24 cellular contexts compared by ENCODE assay signal in genomic region chr22:21606775-21607174, GRCh38. TPM values are rescaled to one million over a fixed set of nuclear protein-coding genes. Genes with fewer than 3 reads are reported as not detected.
DNase-seq lines count a peak whose midpoint lies in the region; ATAC-seq and TF ChIP-seq lines count a peak whose summit lies in the region.
"Had no signal": no experiment of that assay in that cellular context is flagged by ENCODE, and none has a peak within 500 bp of the region (broad histone marks: within the 10 kb centered on the region; RNA-seq: fewer than 3 reads in every experiment).

No MANE protein-coding gene starts in this region.

- H3K9me3 ChIP-seq in OCI-LY3 (ENCODE audit: insufficient read depth, low read length), result no peaks in the 10 kb centered on the region
- no peaks in the 10 kb centered on the region for H3K9me3 ChIP-seq in esophagus squamous epithelium
- H3K9me3 ChIP-seq: gastroesophageal sphincter, tibial nerve had no signal

- H3K4me1 Mint-ChIP-seq in activated naive CD4-positive, alpha-beta T cell treated with anti-CD3 and anti-CD28 coated beads for 36 hours (ENCODE audit: low read depth), result peaks cover 33% of the 10 kb centered on the region
- H3K4me1 Mint-ChIP-seq in activated naive CD4-positive, alpha-beta T cell treated with anti-CD3 and anti-CD28 coated beads, Interleukin-2, amount 10 ng/mL, durations not matched to agents 7 days and 5 days, result peaks cover 9% of the 10 kb centered on the region
- peaks cover 27 to 38% of the 10 kb centered on the region in 2 donors for H3K4me1 Mint-ChIP-seq in effector memory CD8-positive, alpha-beta T cell (ENCODE audit: low read depth in 2 of 2)
- H3K4me1 Mint-ChIP-seq in stimulated activated memory B cell treated with anti-CD40 and anti-IgM and Interleukin-4, amounts not matched to agents 10 μg/mL and 1 μg/mL and 100 μg/mL, for 72 hours, result peaks cover 39% of the 10 kb centered on the region

- CTCF ChIA-PET in activated naive CD4-positive, alpha-beta T cell treated with anti-CD3 and anti-CD28 coated beads for 36 hours (lab: Charles Lee), result no interaction called here
- CTCF ChIA-PET in activated naive CD4-positive, alpha-beta T cell treated with anti-CD3 and anti-CD28 coated beads, Interleukin-2, amount 10 ng/mL, durations not matched to agents 7 days and 5 days (lab: Charles Lee), result interaction anchor here (0.9 to 1.0 kb wide), 2 partner anchors 12 to 36 kb away, joined by 3 read pairs; no protein-coding TSS in a partner anchor

- H3K4me2 ChIP-seq in OCI-LY3 (ENCODE audit: low read length), result peak overlapping the region; percentile 31; the same call in 1 of the 2 replicates
- H3K4me2 ChIP-seq: GM23338, KMS-11 had no signal

- peak overlapping the region; percentile 36 for H3K27ac Mint-ChIP-seq in activated naive CD4-positive, alpha-beta T cell treated with anti-CD3 and anti-CD28 coated beads for 36 hours
- no peak overlapping the region for H3K27ac Mint-ChIP-seq in activated naive CD4-positive, alpha-beta T cell treated with anti-CD3 and anti-CD28 coated beads, Interleukin-2, amount 10 ng/mL, durations not matched to agents 7 days and 5 days
- peak overlapping the region; percentile 63 to 75 for H3K27ac Mint-ChIP-seq in effector memory CD8-positive, alpha-beta T cell
- peak overlapping the region; percentile 40 for H3K27ac Mint-ChIP-seq in stimulated activated memory B cell treated with anti-CD40 and anti-IgM and Interleukin-4, amounts not matched to agents 10 μg/mL and 1 μg/mL and 100 μg/mL, for 72 hours
- H3K27ac Mint-ChIP-seq: activated naive CD8-positive, alpha-beta T cell treated with anti-CD3 and anti-CD28 coated beads, Interleukin-2, amount 10 ng/mL, durations not matched to agents 7 days and 5 days had no signal

- no peak overlapping the region for H3K4me3 Mint-ChIP-seq in activated naive CD4-positive, alpha-beta T cell treated with anti-CD3 and anti-CD28 coated beads for 36 hours
- no peak overlapping the region for H3K4me3 Mint-ChIP-seq in activated naive CD4-positive, alpha-beta T cell treated with anti-CD3 and anti-CD28 coated beads, Interleukin-2, amount 10 ng/mL, durations not matched to agents 7 days and 5 days
- H3K4me3 Mint-ChIP-seq in effector memory CD8-positive, alpha-beta T cell, result no peak overlapping the region
- H3K4me3 Mint-ChIP-seq in stimulated activated memory B cell treated with anti-CD40 and anti-IgM and Interleukin-4, amounts not matched to agents 10 μg/mL and 1 μg/mL and 100 μg/mL, for 72 hours, result no peak overlapping the region
- H3K4me3 Mint-ChIP-seq: activated naive CD8-positive, alpha-beta T cell treated with anti-CD3 and anti-CD28 coated beads, Interleukin-2, amount 10 ng/mL, durations not matched to agents 7 days and 5 days; activated T-cell treated with anti-CD3 and anti-CD28 coated beads, Interleukin-2, amount 50 U/mL, for 72 hours; GM23338; stimulated activated naive CD8-positive, alpha-beta T cell treated with anti-CD3 and anti-CD28 coated beads, Interleukin-15, amount 100 ng/mL, for 72 hours had no signal

- TF ChIP-seq CTCF in OCI-LY3 (IDR thresholded peaks at IDR 0.05; ENCODE audit: low read depth, low read length) (no peak), esophagus squamous epithelium (IDR thresholded peaks at IDR 0.05) (no peak)

- no peaks in the 10 kb centered on the region for H3K27me3 ChIP-seq in OCI-LY3 (ENCODE audit: low read depth, low read length)
- H3K27me3 ChIP-seq in esophagus squamous epithelium, result no peaks in the 10 kb centered on the region
- H3K27me3 ChIP-seq: gastroesophageal sphincter, tibial nerve had no signal

- H3K4me3 ChIP-seq in OCI-LY3 (ENCODE audit: low read length) (no peak overlapping the region), esophagus squamous epithelium (no peak overlapping the region)
- H3K4me3 ChIP-seq: gastroesophageal sphincter, GM23338, lung, skin epidermis, tibial nerve had no signal

- no peaks in the 10 kb centered on the region for H3K27me3 Mint-ChIP-seq in activated naive CD4-positive, alpha-beta T cell treated with anti-CD3 and anti-CD28 coated beads for 36 hours (ENCODE audit: low read depth)
- H3K27me3 Mint-ChIP-seq in activated naive CD4-positive, alpha-beta T cell treated with anti-CD3 and anti-CD28 coated beads, Interleukin-2, amount 10 ng/mL, durations not matched to agents 7 days and 5 days, result no peaks in the 10 kb centered on the region
- H3K27me3 Mint-ChIP-seq in effector memory CD8-positive, alpha-beta T cell, result no peaks in the 10 kb centered on the region
- H3K27me3 Mint-ChIP-seq in stimulated activated memory B cell treated with anti-CD40 and anti-IgM and Interleukin-4, amounts not matched to agents 10 μg/mL and 1 μg/mL and 100 μg/mL, for 72 hours, result no peaks in the 10 kb centered on the region
- H3K27me3 Mint-ChIP-seq: activated naive CD8-positive, alpha-beta T cell treated with anti-CD3 and anti-CD28 coated beads, Interleukin-2, amount 10 ng/mL, durations not matched to agents 7 days and 5 days; stimulated activated naive CD8-positive, alpha-beta T cell treated with anti-CD3 and anti-CD28 coated beads, Interleukin-15, amount 100 ng/mL, for 72 hours had no signal

- no peak for DNase-seq in activated naive CD4-positive, alpha-beta T cell treated with anti-CD3 and anti-CD28 coated beads for 36 hours
- DNase-seq in activated naive CD4-positive, alpha-beta T cell treated with anti-CD3 and anti-CD28 coated beads, Interleukin-2, amount 10 ng/mL, durations not matched to agents 7 days and 5 days, result no peak
- no peak for DNase-seq in effector memory CD8-positive, alpha-beta T cell
- DNase-seq in esophagus squamous epithelium (lab: John Stamatoyannopoulos, UW) (no peak), DMS53 (lab: John Stamatoyannopoulos, UW) (no peak)
- DNase-seq: activated CD4-positive, CD25-positive, alpha-beta regulatory T cell treated with anti-CD3 and anti-CD28 coated beads, Interleukin-2, amount 50 U/mL, for 72 hours; activated naive CD8-positive, alpha-beta T cell treated with anti-CD3 and anti-CD28 coated beads, Interleukin-2, amount 10 ng/mL, durations not matched to agents 7 days and 5 days; activated T-cell treated with anti-CD3 and anti-CD28 coated beads, Interleukin-2, amount 50 U/mL, for 72 hours; effector memory CD4-positive, alpha-beta T cell; NCI-H187; NCI-H69; nucleus accumbens; SHP77; stimulated activated CD4-positive, alpha-beta T cell treated with anti-CD3 and anti-CD28 coated beads, Interleukin-2, amount 100 ng/mL, for 24 hours; stimulated activated naive CD8-positive, alpha-beta T cell treated with anti-CD3 and anti-CD28 coated beads, Interleukin-15, amount 100 ng/mL, for 72 hours had no signal

- 75 to 94% methylated on average over 6 to 8 of the region's 8 CpGs for WGBS in esophagus squamous epithelium, 2 donors

- no peaks in the 10 kb centered on the region for H3K9me3 Mint-ChIP-seq in activated naive CD4-positive, alpha-beta T cell treated with anti-CD3 and anti-CD28 coated beads for 36 hours
- H3K9me3 Mint-ChIP-seq in activated naive CD4-positive, alpha-beta T cell treated with anti-CD3 and anti-CD28 coated beads, Interleukin-2, amount 10 ng/mL, durations not matched to agents 7 days and 5 days, result no peaks in the 10 kb centered on the region
- no peaks in the 10 kb centered on the region for H3K9me3 Mint-ChIP-seq in effector memory CD8-positive, alpha-beta T cell
- H3K9me3 Mint-ChIP-seq in stimulated activated memory B cell treated with anti-CD40 and anti-IgM and Interleukin-4, amounts not matched to agents 10 μg/mL and 1 μg/mL and 100 μg/mL, for 72 hours, result no peaks in the 10 kb centered on the region
- H3K9me3 Mint-ChIP-seq: activated naive CD8-positive, alpha-beta T cell treated with anti-CD3 and anti-CD28 coated beads, Interleukin-2, amount 10 ng/mL, durations not matched to agents 7 days and 5 days; activated T-cell treated with anti-CD3 and anti-CD28 coated beads, Interleukin-2, amount 50 U/mL, for 72 hours; GM23338; stimulated activated naive CD8-positive, alpha-beta T cell treated with anti-CD3 and anti-CD28 coated beads, Interleukin-15, amount 100 ng/mL, for 72 hours had no signal

- H3K36me3 ChIP-seq in OCI-LY3 (replicated peaks; ENCODE audit: low read depth, low read length) (peaks cover 43% of the 10 kb centered on the region), esophagus squamous epithelium (peaks cover 0 to 53% (median 5%) of the 10 kb centered on the region in 3 donors)

- intact Hi-C loops in activated naive CD4-positive, alpha-beta T cell treated with anti-CD3 and anti-CD28 coated beads for 36 hours (cut with micrococcal nuclease), result no loop called here
- intact Hi-C loops in esophagus squamous epithelium (cut with DNase I), result no loop called here

- H3K27ac ChIP-seq in OCI-LY3 (ENCODE audit: low read length), result no peak overlapping the region
- H3K27ac ChIP-seq in esophagus squamous epithelium, result no peak overlapping the region
- H3K27ac ChIP-seq: gastroesophageal sphincter, skin epidermis, tibial nerve had no signal

- no peak for TF ChIP-seq POLR2A in esophagus squamous epithelium (IDR thresholded peaks at IDR 0.05)

- no peak for ATAC-seq in effector memory CD8-positive, alpha-beta T cell (replicated peaks)
- no peak for ATAC-seq in stimulated activated memory B cell treated with anti-CD40 and anti-IgM and Interleukin-4, amounts not matched to agents 10 μg/mL and 1 μg/mL and 100 μg/mL, for 72 hours
- ATAC-seq in HG03342 (IDR thresholded peaks at IDR 0.05; ENCODE audit: unreplicated experiment), result no peak
- ATAC-seq: gastroesophageal sphincter; GM23338; stimulated activated naive CD8-positive, alpha-beta T cell treated with anti-CD3 and anti-CD28 coated beads, Interleukin-15, amount 100 ng/mL, for 72 hours had no signal

- H3K4me1 ChIP-seq in OCI-LY3 (ENCODE audit: low read length) (peaks cover 19% of the 10 kb centered on the region), esophagus squamous epithelium (peaks cover 0 to 24% (median 3%) of the 10 kb centered on the region in 3 donors)

- no peak overlapping the region for H3K9ac ChIP-seq in OCI-LY3 (ENCODE audit: low read length)
- H3K9ac ChIP-seq: KMS-11 had no signal

- H3K36me3 Mint-ChIP-seq in activated naive CD4-positive, alpha-beta T cell treated with anti-CD3 and anti-CD28 coated beads for 36 hours (ENCODE audit: low read depth), result peaks cover 5% of the 10 kb centered on the region
- peaks cover 21% of the 10 kb centered on the region for H3K36me3 Mint-ChIP-seq in activated naive CD4-positive, alpha-beta T cell treated with anti-CD3 and anti-CD28 coated beads, Interleukin-2, amount 10 ng/mL, durations not matched to agents 7 days and 5 days
- peaks cover 32% of the 10 kb centered on the region for H3K36me3 Mint-ChIP-seq in effector memory CD8-positive, alpha-beta T cell (ENCODE audit: insufficient read depth)
- H3K36me3 Mint-ChIP-seq in stimulated activated memory B cell treated with anti-CD40 and anti-IgM and Interleukin-4, amounts not matched to agents 10 μg/mL and 1 μg/mL and 100 μg/mL, for 72 hours, result peaks cover 21% of the 10 kb centered on the region

- H3K79me2 ChIP-seq in OCI-LY3 (ENCODE audit: low read length), result peaks cover 96% of the 10 kb centered on the region

- H4K20me1 ChIP-seq in OCI-LY3 (ENCODE audit: insufficient read depth, low read length), result peaks cover 79% of the 10 kb centered on the region

- H2AFZ ChIP-seq in OCI-LY3 (ENCODE audit: low read depth, low read length), result no peak overlapping the region
- H2AFZ ChIP-seq: GM23338 had no signal

RNA-seq across cellular contexts. Expression of gene YDJC, which starts 23.0 kb away (rescaled TPM):
- total RNA-seq in activated naive CD4-positive, alpha-beta T cell treated with anti-CD3 and anti-CD28 coated beads for 36 hours, result 10 to 100 TPM; 50.3 to 53.2 TPM
- 10 to 100 TPM; 34.1 to 53.8 (median 39.6) TPM for total RNA-seq in esophagus squamous epithelium

RNA-seq across cellular contexts. Expression of gene CCDC116, which starts 25.8 kb away (rescaled TPM):
- total RNA-seq in activated naive CD4-positive, alpha-beta T cell treated with anti-CD3 and anti-CD28 coated beads for 36 hours, result under 1 TPM; 0.19 to 0.30 TPM
- total RNA-seq in esophagus squamous epithelium, result 1 to 10 TPM in 1 of 4 donors, not detected in 3; 1.9 TPM

RNA-seq across cellular contexts. Expression of gene SDF2L1, which starts 35.3 kb away (rescaled TPM):
- total RNA-seq in activated naive CD4-positive, alpha-beta T cell treated with anti-CD3 and anti-CD28 coated beads for 36 hours, result 10 to 100 TPM; 21.7 to 22.3 TPM
- total RNA-seq in esophagus squamous epithelium, result 10 to 100 TPM; 19.6 to 29.7 (median 24.6) TPM

RNA-seq across cellular contexts. Expression of gene UBE2L3, which starts 39.3 kb away (rescaled TPM):
- total RNA-seq in activated naive CD4-positive, alpha-beta T cell treated with anti-CD3 and anti-CD28 coated beads for 36 hours, result 10 to 100 TPM; 49.1 to 50.1 TPM
- total RNA-seq in esophagus squamous epithelium, result 10 to 100 TPM; 34.7 to 53.8 (median 44.7) TPM

RNA-seq across cellular contexts. Expression of gene RIMBP3C, which starts 55.5 kb away (rescaled TPM):
- under 1 TPM in 1 of 2 experiments, not detected in 1; 0.44 TPM for total RNA-seq in activated naive CD4-positive, alpha-beta T cell treated with anti-CD3 and anti-CD28 coated beads for 36 hours
- total RNA-seq in esophagus squamous epithelium, result not detected
